8 cellular contexts compared by ENCODE assay signal in genomic region chr2:143128681-143129580, GRCh38. TPM values are rescaled to one million over a fixed set of nuclear protein-coding genes. Genes with fewer than 3 reads are reported as not detected.
A peak's percentile ranks its signal among the peaks of the same experiment; 100 is the strongest.
DNase-seq lines count a peak whose midpoint lies in the region; ATAC-seq and TF ChIP-seq lines count a peak whose summit lies in the region.

ARHGAP15 (plus strand) TSS chr2:143129419.

- H3K9me3 Mint-ChIP-seq in endothelial cell (ENCODE audit: unreplicated experiment): no peaks in the 10 kb centered on the region

- no peaks in the 10 kb centered on the region for H3K36me3 Mint-ChIP-seq in endothelial cell (ENCODE audit: low read depth, unreplicated experiment)

- peaks cover 2% of the 10 kb centered on the region for H3K4me1 Mint-ChIP-seq in endothelial cell (ENCODE audit: unreplicated experiment)

- TF ChIP-seq CTCF in endothelial cell (IDR thresholded peaks at IDR 0.05; ENCODE audit: unreplicated experiment): no peak

- peak; percentile 99 for DNase-seq in Kasumi-1 (lab: John Stamatoyannopoulos, UW)
- peak; percentile 34 to 37 for DNase-seq in activated CD8-positive, alpha-beta memory T cell treated with anti-CD3 and anti-CD28 coated beads for 1 hour (ENCODE audit: extremely low read depth in 1 of 2, low read depth in 1 of 2)
- DNase-seq in left ventricle myocardium superior: no peak
- DNase-seq in stimulated activated CD8-positive, alpha-beta memory T cell treated with anti-CD3 and anti-CD28 coated beads, Interleukin-4, amount 100 ng/mL, for 48 hours: peak; percentile 78
- DNase-seq in NCI-H774 (lab: John Stamatoyannopoulos, UW): no peak
- no peak for DNase-seq in endothelial cell (ENCODE audit: low spot score)

- intact Hi-C loops in left ventricle myocardium superior (cut with micrococcal nuclease): no loop called here

- H3K4me3 ChIP-seq in GM08714 (ENCODE audit: low read length): peak within 1 kb of the TSS; percentile 57

- ATAC-seq in GM21526 (IDR thresholded peaks at IDR 0.05; ENCODE audit: low FRiP score, unreplicated experiment) (peak; percentile 89), left ventricle myocardium superior (peak; percentile 57)

- no peak within 1 kb of the TSS for H3K27ac Mint-ChIP-seq in endothelial cell (ENCODE audit: unreplicated experiment)

- H3K4me3 Mint-ChIP-seq in endothelial cell (ENCODE audit: unreplicated experiment): no peak within 1 kb of the TSS

- H3K27me3 Mint-ChIP-seq in endothelial cell (ENCODE audit: unreplicated experiment): no peaks in the 10 kb centered on the region

RNA-seq across cellular contexts. Expression of gene ARHGAP15, which starts in this region (rescaled TPM):
- total RNA-seq in left ventricle myocardium superior (4.2 TPM), endothelial cell (ENCODE audit: unreplicated experiment) (not detected)

Comparison
In these comparisons a context has a peak if more than half of its experiments do, and no peak if none do; other contexts are left out.
1. DNase-seq: peak in Kasumi-1 (2 of 2), activated CD8-positive, alpha-beta memory T cell treated with anti-CD3 and anti-CD28 coated beads for 1 hour (2 of 2) and stimulated activated CD8-positive, alpha-beta memory T cell treated with anti-CD3 and anti-CD28 coated beads, Interleukin-4, amount 100 ng/mL, for 48 hours (single experiment); none in left ventricle myocardium superior (single experiment), NCI-H774 (single experiment) and endothelial cell (single experiment).